In the genomic region with DNA sequence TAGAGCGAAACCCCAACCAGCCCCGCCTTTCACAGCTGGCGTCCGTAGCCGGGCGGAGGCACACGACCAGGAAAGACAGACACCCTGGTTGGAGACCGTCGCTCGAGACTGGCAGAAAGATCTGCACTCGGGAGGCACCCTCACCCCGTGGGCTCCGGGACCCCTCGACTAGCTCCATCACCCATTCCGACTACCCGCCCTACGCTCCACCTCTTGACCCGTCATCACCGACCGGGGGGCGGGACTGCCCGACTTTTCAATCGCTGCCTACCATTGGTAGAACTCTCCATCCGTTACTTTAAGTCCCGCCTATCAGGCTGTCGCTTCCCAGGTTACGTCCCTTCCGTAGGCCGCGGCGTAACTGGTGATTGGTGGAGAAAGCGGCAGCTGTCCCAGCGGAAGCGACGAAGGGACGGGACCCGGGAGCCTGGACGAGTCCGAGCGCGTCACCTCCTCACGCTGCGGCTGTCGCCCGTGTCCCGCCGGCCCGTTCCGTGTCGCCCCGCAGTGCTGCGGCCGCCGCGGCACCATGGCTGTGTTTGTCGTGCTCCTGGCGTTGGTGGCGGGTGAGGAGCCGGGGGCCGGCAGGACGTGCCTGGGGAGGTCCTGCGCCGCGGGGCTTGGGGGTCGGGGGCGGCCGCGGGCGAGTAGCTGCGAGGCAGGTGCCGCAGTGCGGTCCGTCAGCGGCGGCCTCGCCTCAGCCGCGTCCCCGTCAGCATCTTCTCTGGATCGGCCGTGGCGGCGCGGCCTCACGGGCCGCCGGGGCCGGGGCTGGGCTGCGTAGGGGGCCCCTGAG, we compare ENCODE assay signal across 8 cellular contexts. TPM values are rescaled to one million over a fixed set of nuclear protein-coding genes. Genes with fewer than 3 reads are reported as not detected.
DNase-seq lines count a peak whose midpoint lies in the region; ATAC-seq and TF ChIP-seq lines count a peak whose summit lies in the region.

A gene with protein sequence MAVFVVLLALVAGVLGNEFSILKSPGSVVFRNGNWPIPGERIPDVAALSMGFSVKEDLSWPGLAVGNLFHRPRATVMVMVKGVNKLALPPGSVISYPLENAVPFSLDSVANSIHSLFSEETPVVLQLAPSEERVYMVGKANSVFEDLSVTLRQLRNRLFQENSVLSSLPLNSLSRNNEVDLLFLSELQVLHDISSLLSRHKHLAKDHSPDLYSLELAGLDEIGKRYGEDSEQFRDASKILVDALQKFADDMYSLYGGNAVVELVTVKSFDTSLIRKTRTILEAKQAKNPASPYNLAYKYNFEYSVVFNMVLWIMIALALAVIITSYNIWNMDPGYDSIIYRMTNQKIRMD (plus strand): TSS at position 434 of the 796 bp plus-strand sequence. CDS start 96 bp downstream, at position 530.

- no peak within 1 kb of the TSS for H3K18ac ChIP-seq in mesendoderm (ENCODE audit: low read length)

- peaks cover 7% of the 10 kb centered on the region for H3K79me2 ChIP-seq in mesendoderm (ENCODE audit: control insufficient read depth, insufficient read depth, low read length)

- no peak within 1 kb of the TSS for H2AK5ac ChIP-seq in mesendoderm (ENCODE audit: low read length)

- peak; percentile 94 for ATAC-seq in GM21381 (IDR thresholded peaks at IDR 0.05; ENCODE audit: unreplicated experiment)

- peaks cover 16% of the 10 kb centered on the region for H3K4me1 Mint-ChIP-seq in endodermal cell

- H3K9me3 ChIP-seq in NT2/D1 (ENCODE audit: insufficient read depth, low read length) (no peaks in the 10 kb centered on the region), endodermal cell (ENCODE audit: control insufficient read depth, low read length) (no peaks in the 10 kb centered on the region)

- peak within 1 kb of the TSS; percentile 91 for H3K27ac Mint-ChIP-seq in endodermal cell

- H3K36me3 ChIP-seq in NT2/D1 (ENCODE audit: insufficient read depth, insufficient read length, low read length) = no peaks in the 10 kb centered on the region
- no peaks in the 10 kb centered on the region for H3K36me3 ChIP-seq in endodermal cell (ENCODE audit: control insufficient read depth, insufficient read depth, low read length)
- no peaks in the 10 kb centered on the region for H3K36me3 ChIP-seq in mesendoderm (ENCODE audit: control insufficient read depth, insufficient read depth, low read length)

- H3K9ac ChIP-seq in NT2/D1 (ENCODE audit: insufficient read length, low read depth) (peak within 1 kb of the TSS; percentile 92), endodermal cell (ENCODE audit: extremely low read depth, low read length, poor library complexity, severe bottlenecking) (peak within 1 kb of the TSS; percentile 41), mesendoderm (ENCODE audit: low read length) (peak within 1 kb of the TSS; percentile 76)

- no peaks in the 10 kb centered on the region for H3K36me3 Mint-ChIP-seq in endodermal cell (ENCODE audit: low read depth)

- H3K27me3 ChIP-seq in NT2/D1 (ENCODE audit: insufficient read depth, insufficient read length) = no peaks in the 10 kb centered on the region
- no peaks in the 10 kb centered on the region for H3K27me3 ChIP-seq in endodermal cell (ENCODE audit: control insufficient read depth, insufficient read depth, low read length, poor library complexity, severe bottlenecking)
- no peaks in the 10 kb centered on the region for H3K27me3 ChIP-seq in mesendoderm (ENCODE audit: insufficient read depth, low read length, poor library complexity)

- WGBS in endodermal cell (ENCODE audit: insufficient coverage in 1 of 2, insufficient read length in 1 of 2), 2 experiments = 0% methylated on average over 88 of the region's 89 CpGs; no CpG with 5 or more reads in 1 of the 2 experiments
- no CpG with 5 or more reads among the region's 89 CpGs for WGBS in mesendoderm (ENCODE audit: extremely low coverage, insufficient coverage, low lambda C conversion rate)

- no peak within 1 kb of the TSS for H3K4ac ChIP-seq in mesendoderm (ENCODE audit: low read depth, low read length)

- H2BK15ac ChIP-seq in mesendoderm (replicated peaks; ENCODE audit: low read depth) = no peak within 1 kb of the TSS

- no peaks in the 10 kb centered on the region for H3K27me3 Mint-ChIP-seq in endodermal cell (ENCODE audit: insufficient read depth)

- H3K56ac ChIP-seq in mesendoderm (ENCODE audit: low read length) = peak within 1 kb of the TSS; percentile 86

- H2BK120ac ChIP-seq in mesendoderm (ENCODE audit: low read depth, low read length) = no peak within 1 kb of the TSS

- no peak within 1 kb of the TSS for H4K5ac ChIP-seq in mesendoderm (ENCODE audit: low read length)

- H3K4me3 ChIP-seq in NT2/D1 (ENCODE audit: insufficient read length, low read depth) (peak within 1 kb of the TSS; percentile 94), endodermal cell (ENCODE audit: low read length) (peak within 1 kb of the TSS; percentile 87), mesendoderm (ENCODE audit: low read length) (peak within 1 kb of the TSS; percentile 75)

- H3K79me1 ChIP-seq in mesendoderm (ENCODE audit: low read length) = peaks cover 2% of the 10 kb centered on the region

- H3K27ac ChIP-seq in endodermal cell (ENCODE audit: low read depth, low read length) = peak within 1 kb of the TSS; percentile 49
- no peak within 1 kb of the TSS for H3K27ac ChIP-seq in mesendoderm (ENCODE audit: low read depth, low read length)

- H3K23ac ChIP-seq in mesendoderm (ENCODE audit: low read length) = no peak within 1 kb of the TSS

- H3K4me3 Mint-ChIP-seq in endodermal cell = peak within 1 kb of the TSS; percentile 75

- TF ChIP-seq CTCF in endodermal cell (conservative IDR thresholded peaks at IDR 0.05) = no peak

- peak within 1 kb of the TSS; percentile 46 for H3K4me2 ChIP-seq in mesendoderm (ENCODE audit: low read length)

- DNase-seq in COR-L47 (lab: John Stamatoyannopoulos, UW) (peak; percentile 87), HUDEP-2 (lab: John Stamatoyannopoulos, UW; ENCODE audit: unreplicated experiment in 76 of 76) (peak in 74 of 76 experiments; percentile 9 to 92 (median 83)), NT2/D1 (ENCODE audit: low read depth, low spot score) (peak; percentile 92), endodermal cell (peak; percentile 99), mesendoderm (peak; percentile 97)
- peak; percentile 77 for DNase-seq in activated CD8-positive, alpha-beta memory T cell treated with anti-CD3 and anti-CD28 coated beads, Interleukin-2, amount 50 U/mL, for 1 hour (ENCODE audit: extremely low read depth)
- peak; percentile 75 for DNase-seq in stimulated activated CD8-positive, alpha-beta memory T cell treated with anti-CD3 and anti-CD28 coated beads, Interleukin-15, amount 100 ng/mL, for 1 hour (ENCODE audit: low read depth)

- peaks cover 34% of the 10 kb centered on the region for H3K9me3 Mint-ChIP-seq in endodermal cell

- H4K8ac ChIP-seq in mesendoderm (ENCODE audit: low read depth, low read length) = no peak within 1 kb of the TSS

- H3K4me1 ChIP-seq in NT2/D1 (ENCODE audit: insufficient read depth, insufficient read length) = no peaks in the 10 kb centered on the region
- H3K4me1 ChIP-seq in endodermal cell (ENCODE audit: control insufficient read depth, insufficient read depth, low read length) = no peaks in the 10 kb centered on the region
- H3K4me1 ChIP-seq in mesendoderm (ENCODE audit: control insufficient read depth, low read depth, low read length) = no peaks in the 10 kb centered on the region

- no peak within 1 kb of the TSS for H2BK5ac ChIP-seq in mesendoderm (ENCODE audit: low read length)

RNA-seq across cellular contexts. Expression of the gene that starts here (rescaled TPM):
- total RNA-seq in endodermal cell = 10 to 100 TPM; 67.0 to 82.2 TPM
- 75.2 TPM for polyA plus RNA-seq in endodermal cell (2013, experiment 1 of 2)
- 67.1 TPM for polyA plus RNA-seq in endodermal cell (2013, experiment 2 of 2)
- polyA plus RNA-seq in mesendoderm (2013, experiment 1 of 2) = 36.0 TPM
- 33.4 TPM for polyA plus RNA-seq in mesendoderm (2013, experiment 2 of 2)

Comparison
In these comparisons a context has a peak if more than half of its experiments do, and no peak if none do; other contexts are left out.
1. H3K9ac ChIP-seq: peak in every context shown above with its lines; median percentile 92 in NT2/D1; 76 in mesendoderm; 41 in endodermal cell.